Comparison of ENCODE assay signal across 27 cellular contexts in genomic region chr1:33848205-33848604, GRCh38. TPM values are rescaled to one million over a fixed set of nuclear protein-coding genes. Genes with fewer than 3 reads are reported as not detected.
"Had no signal": no experiment of that assay in that cellular context is flagged by ENCODE, and none has a peak within 500 bp of the region (broad histone marks: within the 10 kb centered on the region; RNA-seq: fewer than 3 reads in every experiment).

No MANE protein-coding gene starts in this region.

- H3K27me3 ChIP-seq: MG63, SJSA1 had no signal

- H3K4me1 ChIP-seq: SJSA1 had no signal

- H3K9me3 ChIP-seq: MG63, SJSA1 had no signal

- H3K36me3 ChIP-seq: MG63, SJSA1 had no signal

- H3K4me3 ChIP-seq: MG63, SJSA1, SK-N-MC had no signal

- DNase-seq: IMR-90, Karpas-422, KG1, MG63, NCI-H1092, NCI-H1105 treated with DMSO at 0.1 percent for 48 hours, NCI-H1417 treated with DMSO at 0.1 percent for 48 hours, NCI-H146, NCI-H1694 treated with DMSO at 0.1 percent for 48 hours, NCI-H1930, NCI-H2081, NCI-H2107, NCI-H2171, NCI-H226, NCI-H446, NCI-H510A, NCI-H524 treated with DMSO at 0.1 percent for 48 hours, NCI-H69, NCI-H774, Right ventricle myocardium superior, RPMI8226, SIG-M5 had no signal

- H3K27ac ChIP-seq: SJSA1, SK-N-MC had no signal

- ATAC-seq: HepG2 had no signal

- FAIRE-seq: HepG2, RCC 7860 had no signal

RNA-seq across cellular contexts. Expression of gene HMGB4, which starts 15.7 kb away (rescaled TPM):
- total RNA-seq: HepG2, HT-29, IMR-90, Right ventricle myocardium superior, SJSA1 had no signal
- polyA plus RNA-seq: HepG2, IMR-90 had no signal
